7 cellular contexts compared by ENCODE assay signal in the genomic region with DNA sequence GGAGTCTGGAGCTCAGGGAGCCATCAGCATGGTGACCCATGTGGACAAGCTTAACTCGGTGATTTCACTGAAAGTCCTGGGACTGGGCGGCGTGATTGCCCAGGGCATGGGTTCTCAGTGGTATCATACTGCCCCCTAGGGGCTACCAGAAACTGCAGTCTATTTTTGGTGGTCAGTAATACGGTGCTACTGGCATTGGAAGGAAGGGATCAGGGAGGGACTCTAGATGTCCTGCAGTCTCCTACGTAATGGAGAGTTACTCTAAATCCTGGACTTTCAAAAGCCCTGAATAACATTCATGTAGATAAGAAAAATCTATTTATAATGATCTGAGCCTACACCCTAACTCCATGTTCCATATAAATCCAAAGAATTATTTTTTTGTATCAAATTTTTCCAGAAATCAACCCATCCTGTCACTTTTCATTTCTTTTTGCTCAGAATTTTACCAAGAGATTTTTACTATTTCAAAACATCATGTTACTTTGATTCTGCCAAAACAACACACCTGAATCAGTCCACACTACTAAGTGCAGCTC.
A peak's percentile ranks its signal among the peaks of the same experiment; 100 is the strongest.
DNase-seq lines count a peak whose midpoint lies in the region; ATAC-seq and TF ChIP-seq lines count a peak whose summit lies in the region.

No MANE protein-coding gene starts in this region.

- peak; percentile 82 for DNase-seq in GM10248 (ENCODE audit: extremely low spot score)
- peak in 43 of 76 experiments; percentile 2 to 63 (median 24) for DNase-seq in HUDEP-2 (lab: John Stamatoyannopoulos, UW; ENCODE audit: unreplicated experiment in 76 of 76)
- peak; percentile 49 to 59 for DNase-seq in activated T-cell treated with anti-CD3 and anti-CD28 coated beads, Interleukin-2, amount 50 U/mL, for 48 hours
- DNase-seq in foreskin melanocyte = peak; percentile 59
- DNase-seq in nucleus accumbens (lab: John Stamatoyannopoulos, UW) = peak in 51 of 56 donors; percentile 4 to 79 (median 52)

- peak; percentile 77 for TF ChIP-seq CTCF in GM10248 (IDR thresholded peaks at IDR 0.05; ENCODE audit: control extremely low read depth, extremely low read depth, low read depth, missing control alignments)
- TF ChIP-seq CTCF in OCI-LY3 (IDR thresholded peaks at IDR 0.05; ENCODE audit: low read depth, low read length) = peak; percentile 78

- no peak overlapping the region for H2AFZ ChIP-seq in OCI-LY3 (ENCODE audit: low read depth, low read length)

- peaks cover 10% of the 10 kb centered on the region for H3K4me1 ChIP-seq in OCI-LY3 (ENCODE audit: low read length)

- POLR2A ChIA-PET in GM10248 (lab: Yijun Ruan, JAX) = no interaction called here

- H3K4me2 ChIP-seq in OCI-LY3 (ENCODE audit: low read length) = peak overlapping the region; percentile 22

- H3K4me3 ChIP-seq in OCI-LY3 (ENCODE audit: low read length) = no peak overlapping the region

- no peaks in the 10 kb centered on the region for H4K20me1 ChIP-seq in OCI-LY3 (ENCODE audit: insufficient read depth, low read length)

- H3K9me3 ChIP-seq in OCI-LY3 (ENCODE audit: insufficient read depth, low read length) = no peaks in the 10 kb centered on the region

- no peak for ATAC-seq in HG03108 (IDR thresholded peaks at IDR 0.05; ENCODE audit: unreplicated experiment)

- H3K27me3 ChIP-seq in OCI-LY3 (ENCODE audit: low read depth, low read length) = no peaks in the 10 kb centered on the region

- CTCF ChIA-PET in GM10248 (lab: Yijun Ruan, JAX) = interaction anchor here (0.6 to 6.3 kb wide), 66 partner anchors 8 to 448 kb away, joined by 3 to 54 read pairs (median 5); partner anchors contain the start of gene PABPC4

- no peak overlapping the region for H3K9ac ChIP-seq in OCI-LY3 (ENCODE audit: low read length)

- peaks cover 2% of the 10 kb centered on the region for H3K36me3 ChIP-seq in OCI-LY3 (replicated peaks; ENCODE audit: low read depth, low read length)

- H3K79me2 ChIP-seq in OCI-LY3 (ENCODE audit: low read length) = no peaks in the 10 kb centered on the region

- H3K27ac ChIP-seq in OCI-LY3 (ENCODE audit: low read length) = no peak overlapping the region

Comparison
In these comparisons a context has a peak if more than half of its experiments do, and no peak if none do; other contexts are left out.
1. DNase-seq: peak in every context shown above with its lines; median percentile 82 in GM10248; 59 in foreskin melanocyte; 54 in activated T-cell treated with anti-CD3 and anti-CD28 coated beads, Interleukin-2, amount 50 U/mL, for 48 hours; 52 in nucleus accumbens; 24 in HUDEP-2.